Comparison of ENCODE assay signal across 8 cellular contexts in genomic region chr19:7637374-7638256, GRCh38. TPM values are rescaled to one million over a fixed set of nuclear protein-coding genes. Genes with fewer than 3 reads are reported as not detected.
DNase-seq lines count a peak whose midpoint lies in the region; ATAC-seq and TF ChIP-seq lines count a peak whose summit lies in the region.

No MANE protein-coding gene starts in this region.

- H3K9me3 ChIP-seq in BLaER1 (no peaks in the 10 kb centered on the region), SK-N-MC (ENCODE audit: low read depth, low read length) (no peaks in the 10 kb centered on the region), neural progenitor cell (ENCODE audit: low read depth) (no peaks in the 10 kb centered on the region)

- H3K36me3 ChIP-seq in BLaER1 (peaks cover 37% of the 10 kb centered on the region), H7 (replicated peaks; ENCODE audit: control insufficient read depth, insufficient read depth, low read length) (peaks cover 3% of the 10 kb centered on the region), SK-N-MC (ENCODE audit: insufficient read depth, low read length) (no peaks in the 10 kb centered on the region), neural progenitor cell (no peaks in the 10 kb centered on the region)

- H3K4me2 ChIP-seq in BLaER1 (peak overlapping the region; percentile 97), neural progenitor cell (peak overlapping the region; percentile 84)

- DNase-seq in H7 = peak; percentile 81
- DNase-seq in SK-N-MC (ENCODE audit: low read depth, low spot score) = no peak
- peak; percentile 81 to 84 for DNase-seq in erythroblast (lab: John Stamatoyannopoulos, UW)
- DNase-seq in neural progenitor cell (ENCODE audit: low spot score) = peak; percentile 36
- no peak for DNase-seq in NCI-H1436 treated with DMSO at 0.1 percent for 48 hours (lab: John Stamatoyannopoulos, UW)
- no peak for DNase-seq in GM03348 (ENCODE audit: low spot score)

- H3K4me3 Mint-ChIP-seq in neural progenitor cell = no peak overlapping the region

- ATAC-seq in GM18519 (IDR thresholded peaks at IDR 0.05; ENCODE audit: low FRiP score, unreplicated experiment) = no peak

- H3K27me3 Mint-ChIP-seq in neural progenitor cell (ENCODE audit: insufficient read depth, low read depth) = peaks cover 19% of the 10 kb centered on the region

- H3K27ac Mint-ChIP-seq in neural progenitor cell = no peak overlapping the region

- H3K27me3 ChIP-seq in BLaER1 = no peaks in the 10 kb centered on the region
- peaks cover 19% of the 10 kb centered on the region for H3K27me3 ChIP-seq in H7 (ENCODE audit: control insufficient read depth, insufficient read depth, low read length)
- peaks cover 26% of the 10 kb centered on the region for H3K27me3 ChIP-seq in neural progenitor cell

- no peaks in the 10 kb centered on the region for H3K4me1 Mint-ChIP-seq in neural progenitor cell

- H4K20me1 ChIP-seq in BLaER1 (peaks cover 15% of the 10 kb centered on the region; the same call in 1 of the 2 replicates), neural progenitor cell (ENCODE audit: low read depth) (no peaks in the 10 kb centered on the region)

- TF ChIP-seq POLR2A in erythroblast (IDR thresholded peaks at IDR 0.05; ENCODE audit: low read length) = no peak

- H3K4me1 ChIP-seq in BLaER1 (peaks cover 53% of the 10 kb centered on the region), neural progenitor cell (no peaks in the 10 kb centered on the region)

- no peaks in the 10 kb centered on the region for H3K79me2 ChIP-seq in neural progenitor cell (ENCODE audit: low read depth)

- H3K27ac ChIP-seq in BLaER1 = peak overlapping the region; percentile 83
- H3K27ac ChIP-seq in SK-N-MC = no peak overlapping the region
- H3K27ac ChIP-seq in neural progenitor cell = no peak overlapping the region

- H3K4me3 ChIP-seq in BLaER1 (peak overlapping the region; percentile 80), H7 (ENCODE audit: insufficient read depth, low read depth, low read length) (peak overlapping the region; percentile 58), SK-N-MC (peak overlapping the region; percentile 76), neural progenitor cell (peak overlapping the region; percentile 63)

- no peaks in the 10 kb centered on the region for H3K36me3 Mint-ChIP-seq in neural progenitor cell

- TF ChIP-seq CTCF in neural progenitor cell (IDR thresholded peaks at IDR 0.05) = no peak

- peak overlapping the region; percentile 89 for H3K9ac ChIP-seq in BLaER1
- peak overlapping the region; percentile 87 for H3K9ac ChIP-seq in SK-N-MC (ENCODE audit: insufficient read length)
- peak overlapping the region; percentile 15 for H3K9ac ChIP-seq in neural progenitor cell

- H3F3A ChIP-seq in neural progenitor cell (ENCODE audit: low read depth) = peaks cover 22% of the 10 kb centered on the region

- no peaks in the 10 kb centered on the region for H3K9me3 Mint-ChIP-seq in neural progenitor cell

- H2AFZ ChIP-seq in neural progenitor cell (replicated peaks) = peak overlapping the region; percentile 60

RNA-seq across cellular contexts. Expression of gene STXBP2, which starts 0.7 kb away (rescaled TPM):
- 17.3 and 25.9 TPM in 2 replicates for total RNA-seq in H7 (2014; rRNA removed; shearing (Covaris generic))
- total RNA-seq in neural progenitor cell (ENCODE audit: low replicate concordance) = 12.7 and 21.9 TPM in 2 replicates

RNA-seq across cellular contexts. Expression of gene PCP2, which starts 4.1 kb away (rescaled TPM):
- total RNA-seq in H7 (2014; rRNA removed; shearing (Covaris generic)) = not detected in 2 replicates
- total RNA-seq in neural progenitor cell (ENCODE audit: low replicate concordance) = not detected in 2 replicates

RNA-seq across cellular contexts. Expression of gene PET100, which starts 8.0 kb away (rescaled TPM):
- total RNA-seq in H7 (2014; rRNA removed; shearing (Covaris generic)) = 24.0 and 27.7 TPM in 2 replicates
- 22.0 and 30.3 TPM in 2 replicates for total RNA-seq in neural progenitor cell (ENCODE audit: low replicate concordance)

RNA-seq across cellular contexts. Expression of gene XAB2, which starts 8.3 kb away (rescaled TPM):
- 79.6 and 81.1 TPM in 2 replicates for total RNA-seq in H7 (2014; rRNA removed; shearing (Covaris generic))
- 30.9 and 51.4 TPM in 2 replicates for total RNA-seq in neural progenitor cell (ENCODE audit: low replicate concordance)

RNA-seq across cellular contexts. Expression of gene RETN, which starts 31.2 kb away (rescaled TPM):
- total RNA-seq in H7 (2014; rRNA removed; shearing (Covaris generic)) = not detected in 2 replicates
- total RNA-seq in neural progenitor cell (ENCODE audit: low replicate concordance) = not detected in 2 replicates

Comparison
In these comparisons a context has a peak if more than half of its experiments do, and no peak if none do; other contexts are left out.
1. H3K9ac ChIP-seq: peak in every context shown above with its lines; median percentile 89 in BLaER1; 87 in SK-N-MC; 15 in neural progenitor cell.
2. DNase-seq: peak in H7 (single experiment), erythroblast (2 of 2) and neural progenitor cell (single experiment); none in SK-N-MC (single experiment), NCI-H1436 treated with DMSO at 0.1 percent for 48 hours (single experiment) and GM03348 (single experiment).
3. Peak in every context shown above with its lines, with median percentiles within 50 percentile points of each other: H3K4me3 ChIP-seq.